In genomic region chr17:47252209-47252608, GRCh38 we compare ENCODE assay signal across 1 cellular context.
TF ChIP-seq lines count a peak whose summit lies in the region.

No MANE protein-coding gene starts in this region.

TF ChIP-seq in GM23338, 12 proteins besides CTCF, POLR2A, EP300 and RAD21 (continued from another document):
- TF ChIP-seq ZNF462 (CRISPR knock-in tag; IDR thresholded peaks at IDR 0.05) (no peak), NANOG (IDR thresholded peaks at IDR 0.05; ENCODE audit: borderline replicate concordance) (no peak), JUNB (IDR thresholded peaks at IDR 0.05; ENCODE audit: unreplicated experiment) (no peak), REST (IDR thresholded peaks at IDR 0.05; ENCODE audit: unreplicated experiment) (no peak), ETS1 (IDR thresholded peaks at IDR 0.05) (no peak), STAT1 (IDR thresholded peaks at IDR 0.05; ENCODE audit: unreplicated experiment) (no peak)
